In the genomic region with DNA sequence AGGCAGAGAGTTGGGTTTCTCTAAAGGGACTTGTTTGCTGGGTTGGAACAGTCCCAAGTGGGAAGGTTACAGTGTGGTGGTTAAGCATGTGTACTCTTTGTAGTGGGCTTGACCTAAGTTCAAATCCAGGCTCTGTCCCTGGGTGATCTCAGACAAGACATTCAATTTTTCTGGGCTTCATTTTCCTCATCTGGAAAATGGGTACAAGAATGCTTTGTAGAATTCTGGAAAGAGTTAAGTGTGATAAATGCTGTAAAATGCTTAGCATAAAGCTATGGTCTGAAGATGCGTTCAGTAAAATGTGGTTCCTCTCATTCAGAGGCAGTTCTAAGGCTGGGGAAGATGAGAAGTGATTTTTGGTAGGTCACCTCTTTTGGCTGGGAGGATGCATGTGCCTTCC, we compare ENCODE assay signal across 15 cellular contexts. TPM values are rescaled to one million over a fixed set of nuclear protein-coding genes. Genes with fewer than 3 reads are reported as not detected.
DNase-seq lines count a peak whose midpoint lies in the region; ATAC-seq, FAIRE-seq and TF ChIP-seq lines count a peak whose summit lies in the region.
"Had no signal": no experiment of that assay in that cellular context is flagged by ENCODE, and none has a peak within 500 bp of the region (broad histone marks: within the 10 kb centered on the region; RNA-seq: fewer than 3 reads in every experiment).

No MANE protein-coding gene starts in this region.

- no peak for TF ChIP-seq RAD21 in H1 (IDR thresholded peaks at IDR 0.05 in 1 of 2, conservative IDR thresholded peaks at IDR 0.05 in 1 of 2; ENCODE audit: low read depth in 2 of 2, low read length in 2 of 2)

- DNase-seq in Calu3 (no peak), MM.1S (no peak), H1 (ENCODE audit: low read depth in 1 of 2, low spot score in 2 of 2) (no peak), thyroid gland (no peak), caudate nucleus (lab: John Stamatoyannopoulos, UW) (no peak), head of caudate nucleus (no peak)
- DNase-seq: BE2C; dermis blood vessel endothelial cell; foreskin melanocyte; MG63; NK-92 treated with Interleukin-12 subunit alpha and Interleukin-12 subunit beta, amount 100 ng/mL, for 24 hours had no signal

- H3K27me3 Mint-ChIP-seq in Calu3 (ENCODE audit: unreplicated experiment) (no peaks in the 10 kb centered on the region), nephron (ENCODE audit: low read depth) (peaks cover 79% of the 10 kb centered on the region)

- H3K79me2 ChIP-seq in MM.1S (ENCODE audit: low read length) (peaks cover 47% of the 10 kb centered on the region), H1 (ENCODE audit: control insufficient read depth in 1 of 2, insufficient read depth in 2 of 2, low read length in 2 of 2) (no peaks in the 10 kb centered on the region)

- TF ChIP-seq POLR2A in H1 (IDR thresholded peaks at IDR 0.05; ENCODE audit: control extremely low read depth in 1 of 2, low read depth in 2 of 2, low read length in 2 of 2) = no peak
- no peak for TF ChIP-seq POLR2A in thyroid gland (IDR thresholded peaks at IDR 0.05)

- no peak overlapping the region for H2BK15ac ChIP-seq in H1 (ENCODE audit: low read length)

- H3K36me3 Mint-ChIP-seq in Calu3 (ENCODE audit: insufficient read depth, unreplicated experiment) = peaks cover 6% of the 10 kb centered on the region
- no peaks in the 10 kb centered on the region for H3K36me3 Mint-ChIP-seq in nephron (ENCODE audit: low read depth)

- no peak overlapping the region for H4K8ac ChIP-seq in H1 (ENCODE audit: extremely low read depth, insufficient read depth, low read length)

- no peak overlapping the region for H2BK120ac ChIP-seq in H1 (replicated peaks; ENCODE audit: low read depth, low read length)

- no TSS peak for BruUV-seq in Calu3 (replicated peaks; lab: Mats Ljungman, UMichigan)

- no peak for TF ChIP-seq CTCF in Calu3 (IDR thresholded peaks at IDR 0.05; ENCODE audit: unreplicated experiment)
- no peak for TF ChIP-seq CTCF in MM.1S (IDR thresholded peaks at IDR 0.05; ENCODE audit: low read length)
- TF ChIP-seq CTCF in H1 (IDR thresholded peaks at IDR 0.05; ENCODE audit: control extremely low read depth in 1 of 3, insufficient read depth in 1 of 3, low read depth in 1 of 3, low read length in 3 of 3) = no peak
- no peak for TF ChIP-seq CTCF in nephron (IDR thresholded peaks at IDR 0.05; ENCODE audit: unreplicated experiment in 3 of 3)
- TF ChIP-seq CTCF in thyroid gland (IDR thresholded peaks at IDR 0.05) = no peak

- POLR2A ChIA-PET in H1 (lab: Charles Lee; ENCODE audit: partially characterized antibody) = interaction anchor here (1.5 to 1.8 kb wide), 2 partner anchors 10 to 30 kb away, joined by 4 read pairs; no protein-coding TSS in a partner anchor

- H3K56ac ChIP-seq in H1 (replicated peaks; ENCODE audit: insufficient read length, low read depth, low read length) = no peak overlapping the region

- H3K4me2 ChIP-seq in MM.1S (ENCODE audit: low read depth, low read length) (peak overlapping the region; percentile 98), H1 (ENCODE audit: insufficient read depth in 1 of 2, low read depth in 2 of 2, low read length in 2 of 2) (peak overlapping the region; percentile 88 to 94; a peak in 3 of 4 replicates)

- CTCF ChIA-PET in Calu3 (lab: Charles Lee) = no interaction called here
- CTCF ChIA-PET in H1 (lab: Charles Lee; ENCODE audit: partially characterized antibody) = interaction anchor here (0.6 to 7.8 kb wide), 7 partner anchors 11 to 131 kb away, joined by 3 to 60 read pairs (median 6); no protein-coding TSS in a partner anchor

- H4K20me1 ChIP-seq in MM.1S (ENCODE audit: insufficient read depth, low read length) = no peaks in the 10 kb centered on the region
- H4K20me1 ChIP-seq in H1 (replicated peaks in 1 of 2; ENCODE audit: control insufficient read depth in 1 of 2, insufficient read depth in 2 of 2, low read length in 2 of 2) = no peaks in the 10 kb centered on the region

- H3K4me3 Mint-ChIP-seq in Calu3 (ENCODE audit: low read depth, unreplicated experiment) = peak overlapping the region; percentile 79
- H3K4me3 Mint-ChIP-seq in nephron = peak overlapping the region; percentile 68 to 77 (median 69)

- H3K9ac ChIP-seq in MM.1S (ENCODE audit: low read length) (peak overlapping the region; percentile 78), H1 (replicated peaks in 1 of 4; ENCODE audit: extremely low read depth in 1 of 4, low read depth in 3 of 4, low read length in 3 of 4) (no peak overlapping the region)

- no peak for ATAC-seq in GM21515 (IDR thresholded peaks at IDR 0.05; ENCODE audit: unreplicated experiment)
- ATAC-seq: sciatic nerve had no signal

- intact Hi-C loops in Calu3 (cut with micrococcal nuclease; ENCODE audit: unreplicated experiment) = loop anchor here (5.0 kb wide), 2 partner anchors 72 to 118 kb away; no protein-coding TSS in a partner anchor
- intact Hi-C loops in thyroid gland (cut with DNase I) = no loop called here
- intact Hi-C loops in head of caudate nucleus (cut with DNase I) = no loop called here

- H3K27me3 ChIP-seq in MM.1S (replicated peaks; ENCODE audit: insufficient read depth, low read length) = no peaks in the 10 kb centered on the region
- peaks cover 0 to 42% (median 38%) of the 10 kb centered on the region in 4 experiments; a peak in 6 of 7 replicates for H3K27me3 ChIP-seq in H1 (replicated peaks in 1 of 4; ENCODE audit: control insufficient read depth in 3 of 4, extremely low read depth in 1 of 4, insufficient read depth in 3 of 4, low read length in 3 of 4)
- H3K27me3 ChIP-seq in thyroid gland = peaks cover 3% of the 10 kb centered on the region

- H2AK5ac ChIP-seq in H1 (ENCODE audit: low read depth, low read length) = peak overlapping the region; percentile 88; the same call in 1 of the 2 replicates

- peak overlapping the region; percentile 69 for H3K4me3 ChIP-seq in MM.1S (ENCODE audit: low read length)
- H3K4me3 ChIP-seq in H1 (ENCODE audit: extremely low read depth in 1 of 4, insufficient read depth in 2 of 4, low read depth in 3 of 4, low read length in 4 of 4) = peak overlapping the region in 3 of 4 experiments; percentile 45 to 75 (median 60); a peak in 5 of 8 replicates
- no peak overlapping the region for H3K4me3 ChIP-seq in thyroid gland (replicated peaks in 1 of 3)
- H3K4me3 ChIP-seq: MG63 had no signal

- H3K4me1 Mint-ChIP-seq in Calu3 (ENCODE audit: low read depth, unreplicated experiment) = peaks cover 31% of the 10 kb centered on the region
- H3K4me1 Mint-ChIP-seq in nephron = peaks cover 44% of the 10 kb centered on the region

- H4K91ac ChIP-seq in H1 (replicated peaks; ENCODE audit: insufficient read length, low read length) = no peak overlapping the region

- H3F3A ChIP-seq in MM.1S (ENCODE audit: insufficient read depth, low read length) = peaks cover 58% of the 10 kb centered on the region

- H2AFZ ChIP-seq in MM.1S (ENCODE audit: low read length) (no peak overlapping the region; the same call in 1 of the 2 replicates), H1 (ENCODE audit: low read length) (no peak overlapping the region)

- peak overlapping the region; percentile 72; the same call in 1 of the 2 replicates for H2BK20ac ChIP-seq in H1 (ENCODE audit: low read length)

- no peaks in the 10 kb centered on the region for H3K36me3 ChIP-seq in MM.1S (replicated peaks; ENCODE audit: insufficient read depth, low read length)
- no peaks in the 10 kb centered on the region for H3K36me3 ChIP-seq in H1 (ENCODE audit: control insufficient read depth in 2 of 4, insufficient read depth in 4 of 4, low read length in 3 of 4)
- no peaks in the 10 kb centered on the region for H3K36me3 ChIP-seq in thyroid gland
- H3K36me3 ChIP-seq: BE2C, MG63 had no signal

- H3K4me1 ChIP-seq in MM.1S (ENCODE audit: low read length) = peaks cover 46% of the 10 kb centered on the region
- peaks cover 8 to 22% (median 13%) of the 10 kb centered on the region in 4 experiments for H3K4me1 ChIP-seq in H1 (replicated peaks in 1 of 4; ENCODE audit: control insufficient read depth in 3 of 4, insufficient read depth in 4 of 4, low read length in 3 of 4)
- H3K4me1 ChIP-seq in thyroid gland = peaks cover 23 to 35% of the 10 kb centered on the region in 2 donors
- H3K4me1 ChIP-seq: BE2C had no signal

- H2BK12ac ChIP-seq in H1 (ENCODE audit: low read depth, low read length) = no peak overlapping the region

- H3K27ac ChIP-seq in MM.1S (ENCODE audit: low read length) = peak overlapping the region; percentile 97; the same call in 1 of the 2 replicates
- H3K27ac ChIP-seq in H1 (ENCODE audit: low read depth, low read length) = no peak overlapping the region
- H3K27ac ChIP-seq in thyroid gland = no peak overlapping the region
- H3K27ac ChIP-seq in caudate nucleus (ENCODE audit: low read depth, low read length) = no peak overlapping the region

- no peak overlapping the region for H3K23ac ChIP-seq in H1 (ENCODE audit: insufficient read length)

- H3K27ac Mint-ChIP-seq in Calu3 (ENCODE audit: unreplicated experiment) (no peak overlapping the region), nephron (no peak overlapping the region)

- H3K9me2 ChIP-seq in MM.1S (replicated peaks; ENCODE audit: insufficient read depth, low read length) = no peaks in the 10 kb centered on the region

- H3K4ac ChIP-seq in H1 (replicated peaks; ENCODE audit: insufficient read length, low read depth, low read length) = no peak overlapping the region

- FAIRE-seq in H1 (lab: Jason Lieb, UNC) = no peak
- FAIRE-seq: G401.6 had no signal

- WGBS in H1 (ENCODE audit: extremely low coverage in 1 of 2, insufficient coverage in 1 of 2, insufficient read length in 1 of 2, insufficient replicate concordance in 2 of 2, low coverage in 1 of 2, low lambda C conversion rate in 2 of 2, missing lambda C conversion rate in 1 of 2), 2 experiments = 84% methylated on average over 1 of the region's 1 CpG; no CpG with 5 or more reads in 1 of the 2 experiments
- 100% methylated on average over 1 of the region's 1 CpG for WGBS in thyroid gland, 2 donors

- H2BK5ac ChIP-seq in H1 (ENCODE audit: low read depth, low read length) = no peak overlapping the region; the same call in 1 of the 2 replicates

- H4K5ac ChIP-seq in H1 (ENCODE audit: insufficient read length, low read depth, low read length) = no peak overlapping the region

- no peak overlapping the region for H3K18ac ChIP-seq in H1 (ENCODE audit: extremely low read depth, low read length)

- no peak for TF ChIP-seq EP300 in H1 (IDR thresholded peaks at IDR 0.05; ENCODE audit: borderline replicate concordance in 1 of 2, low read depth in 2 of 2, low read length in 2 of 2)

- peaks cover 15% of the 10 kb centered on the region; the same call in 1 of the 2 replicates for H3K23me2 ChIP-seq in H1 (ENCODE audit: low read depth, low read length)

- H3K9me3 ChIP-seq in MM.1S (replicated peaks; ENCODE audit: insufficient read depth, low read length) (no peaks in the 10 kb centered on the region), H1 (ENCODE audit: insufficient read depth in 2 of 2, low read depth in 1 of 2, low read length in 1 of 2) (no peaks in the 10 kb centered on the region), thyroid gland (no peaks in the 10 kb centered on the region)
- H3K9me3 ChIP-seq: BE2C, MG63 had no signal

- no peaks in the 10 kb centered on the region for H3K9me3 Mint-ChIP-seq in Calu3 (ENCODE audit: low read depth, unreplicated experiment)
- no peaks in the 10 kb centered on the region for H3K9me3 Mint-ChIP-seq in nephron

- no peak overlapping the region for H3K14ac ChIP-seq in H1 (ENCODE audit: insufficient read length)

- no peaks in the 10 kb centered on the region for H3K79me1 ChIP-seq in H1 (ENCODE audit: low read depth, low read length)

RNA-seq across cellular contexts. Expression of gene GRHL3, which starts 0.8 kb away (rescaled TPM):
- total RNA-seq in Calu3 (2022) = 1.4 and 2.9 TPM in 2 replicates
- total RNA-seq in H1 (2021; fragmentation: NEBNext Ultra II Directional; extraction: Animal tissue kit (Norgen Biotek cat#: 25700)) = 1.1 and 1.8 TPM in 2 replicates
- 0.80 and 2.2 TPM in 2 replicates for polyA plus RNA-seq in H1 (2011; rRNA removed)
- 0.84 TPM for polyA plus RNA-seq in H1 (2011; cell fraction: cytosol; rRNA removed)
- polyA plus RNA-seq in H1 (2011; cell fraction: nucleus; rRNA removed) = 1.7 TPM
- 1.3 to 1.5 TPM (median 1.3 TPM) in 4 replicates for polyA plus RNA-seq in H1 (2012, experiment 1 of 2)
- polyA plus RNA-seq in H1 (2012, experiment 2 of 2) = 0.84 TPM
- polyA plus RNA-seq in H1 (2013, experiment 1 of 2) = 0.53 TPM
- 0.46 TPM for polyA plus RNA-seq in H1 (2013, experiment 2 of 2)
- polyA minus RNA-seq in H1 (2011; rRNA and poly(A)+ RNA removed) = 0.90 and 1.7 TPM in 2 replicates
- 1.5 TPM for polyA minus RNA-seq in H1 (2011; cell fraction: cytosol; rRNA and poly(A)+ RNA removed)
- 2.0 TPM for polyA minus RNA-seq in H1 (2011; cell fraction: nucleus; rRNA and poly(A)+ RNA removed)
- under 1 TPM in 2 of 4 donors, not detected in 2; 0.11 to 0.27 TPM for total RNA-seq in thyroid gland
- total RNA-seq: dermis blood vessel endothelial cell, sciatic nerve had no signal

Comparison
In these comparisons a context has a peak if more than half of its experiments do, and no peak if none do; other contexts are left out.
1. H3K4me3 ChIP-seq: peak in MM.1S (single experiment) and H1 (3 of 4); none in thyroid gland (0 of 3).